23 cellular contexts compared by ENCODE assay signal in the genomic region with DNA sequence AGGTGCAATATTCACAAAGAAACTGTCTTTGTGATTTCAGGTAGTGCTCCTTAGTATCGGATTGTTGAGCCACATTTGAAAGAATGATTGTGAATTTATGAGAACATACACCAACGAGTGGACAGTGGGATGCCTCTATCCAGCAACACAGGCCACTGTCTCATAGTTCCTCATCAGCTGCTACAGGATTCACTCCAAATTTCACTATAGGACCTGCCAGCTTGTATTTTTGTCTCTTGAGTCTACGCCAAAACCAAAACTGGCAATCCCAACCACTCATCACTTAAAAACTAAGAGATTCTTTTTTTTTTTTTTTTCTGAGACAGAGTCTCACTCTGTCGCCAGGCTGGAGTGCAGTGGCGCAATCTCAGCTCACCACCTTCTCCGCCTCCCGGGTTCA.
"Had no signal": no experiment of that assay in that cellular context is flagged by ENCODE, and none has a peak within 500 bp of the region (broad histone marks: within the 10 kb centered on the region; RNA-seq: fewer than 3 reads in every experiment).

No MANE protein-coding gene starts in this region.

- DNase-seq: activated CD4-positive, alpha-beta T cell treated with anti-CD3 and anti-CD28 coated beads for 36 hours; activated CD4-positive, CD25-positive, alpha-beta regulatory T cell; activated CD8-positive, alpha-beta memory T cell treated with anti-CD3 and anti-CD28 coated beads, Interleukin-2, amount 10 ng/mL, durations not matched to agents 7 days and 5 days; activated CD8-positive, alpha-beta T cell treated with anti-CD3 and anti-CD28 coated beads, Interleukin-2, amount 10 ng/mL, durations not matched to agents 7 days and 5 days; activated naive CD8-positive, alpha-beta T cell treated with anti-CD3 and anti-CD28 coated beads, Interleukin-2, amount 50 U/mL, for 24 hours; activated T-cell treated with anti-CD3 and anti-CD28 coated beads, Interleukin-2, amount 50 U/mL, for 48 hours; amygdala; central memory CD4-positive, alpha-beta T cell; dermis blood vessel endothelial cell; effector CD4-positive, alpha-beta T cell; esophagus squamous epithelium; gastrocnemius medialis; glutamatergic neuron; islet precursor cell; left ventricle myocardium superior; right lobe of liver; stimulated activated CD4-positive, alpha-beta T cell treated with anti-CD3 and anti-CD28 coated beads, Interleukin-4, amount 100 ng/mL, for 24 hours; substantia nigra; thyroid gland; upper lobe of left lung had no signal

- ATAC-seq: activated CD4-positive, alpha-beta T cell treated with anti-CD3 and anti-CD28 coated beads for 36 hours; activated CD8-positive, alpha-beta memory T cell treated with anti-CD3 and anti-CD28 coated beads, Interleukin-2, amount 10 ng/mL, durations not matched to agents 7 days and 5 days; activated CD8-positive, alpha-beta T cell treated with anti-CD3 and anti-CD28 coated beads, Interleukin-2, amount 10 ng/mL, durations not matched to agents 7 days and 5 days; activated naive CD8-positive, alpha-beta T cell treated with anti-CD3 and anti-CD28 coated beads, Interleukin-2, amount 50 U/mL, for 24 hours; gastrocnemius medialis; left ventricle myocardium superior; mucosa of descending colon; natural killer cell treated with Interleukin-12 subunit alpha and Interleukin-12 subunit beta and Interleukin-15 and Interleukin-18, amount 100 ng/mL, for 72 hours; right lobe of liver; stimulated activated effector memory CD8-positive, alpha-beta T cell treated with anti-CD3 and anti-CD28 coated beads, Interleukin-12 subunit alpha, Interleukin-12 subunit beta, amount 100 ng/mL, for 72 hours had no signal
